In genomic region chrX:119238557-119238956, GRCh38 we compare ENCODE assay signal across 10 cellular contexts. TPM values are rescaled to one million over a fixed set of nuclear protein-coding genes. Genes with fewer than 3 reads are reported as not detected.
DNase-seq lines count a peak whose midpoint lies in the region; ATAC-seq, FAIRE-seq and TF ChIP-seq lines count a peak whose summit lies in the region.
"Had no signal": no experiment of that assay in that cellular context is flagged by ENCODE, and none has a peak within 500 bp of the region (broad histone marks: within the 10 kb centered on the region; RNA-seq: fewer than 3 reads in every experiment).

No MANE protein-coding gene starts in this region.

- TF ChIP-seq POLR2A in H54 (IDR thresholded peaks at IDR 0.05; ENCODE audit: low read depth, low read length): no peak

- DNase-seq in H54 (ENCODE audit: insufficient read length, low spot score) (no peak), RKO (ENCODE audit: low spot score) (peak; percentile 69), fibroblast of gingiva (ENCODE audit: low read depth) (peak; percentile 22), pons (ENCODE audit: low spot score) (peak; percentile 37), omental fat pad (ENCODE audit: low spot score) (no peak), NCI-H2081 treated with DMSO at 0.1 percent for 48 hours (lab: John Stamatoyannopoulos, UW) (no peak)
- DNase-seq: activated CD4-positive, alpha-beta T cell treated with anti-CD3 and anti-CD28 coated beads, Interleukin-2, amount 10 ng/mL, durations not matched to agents 7 days and 5 days; GDM1; MV-4-11 had no signal

- no peak for TF ChIP-seq CTCF in omental fat pad (IDR thresholded peaks at IDR 0.05)

- ATAC-seq in omental fat pad (ENCODE audit: low FRiP score) (no peak), HG03457 (IDR thresholded peaks at IDR 0.05; ENCODE audit: unreplicated experiment) (no peak)

- peak; percentile 64 for FAIRE-seq in H54 (lab: Jason Lieb, UNC)

RNA-seq across cellular contexts. Expression of gene PGRMC1, which starts 2.5 kb away (rescaled TPM):
- total RNA-seq in omental fat pad: 100 to 1,000 TPM; 130 to 296 (median 178) TPM

Comparison
In these comparisons a context has a peak if more than half of its experiments do, and no peak if none do; other contexts are left out.
1. DNase-seq: peak in RKO (single experiment), fibroblast of gingiva (single experiment) and pons (single experiment); none in H54 (single experiment), omental fat pad (single experiment) and NCI-H2081 treated with DMSO at 0.1 percent for 48 hours (single experiment).